In the genomic region with DNA sequence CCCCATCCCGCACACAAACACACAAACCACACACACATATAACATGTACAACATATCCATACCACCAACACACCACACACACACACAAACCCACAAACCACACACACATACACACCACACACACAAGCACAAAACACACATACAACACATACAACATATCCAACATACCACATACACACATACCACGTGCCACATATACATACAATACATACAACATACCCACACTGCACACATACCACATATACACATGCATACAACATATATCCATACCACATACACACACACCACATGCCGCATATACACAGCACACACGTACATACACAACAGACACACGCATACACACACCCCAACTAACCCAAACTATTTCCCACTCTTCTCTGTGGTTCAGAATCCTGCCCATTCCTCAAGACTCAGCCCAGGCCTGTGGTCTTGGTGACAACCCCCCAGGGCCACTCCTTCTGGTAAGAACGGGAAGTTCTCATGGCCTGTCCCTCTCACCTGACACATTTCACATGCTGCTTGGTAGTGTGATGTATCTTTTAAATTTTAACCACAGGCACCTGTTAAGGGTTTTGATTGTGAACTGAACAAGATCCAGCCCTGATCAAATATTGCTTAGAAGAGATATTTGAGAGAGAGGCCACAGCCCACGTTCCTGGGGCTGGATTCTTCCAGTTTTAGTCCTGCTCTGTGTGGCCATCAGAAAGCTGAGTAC, we compare ENCODE assay signal across 1 cellular context.
TF ChIP-seq lines count a peak whose summit lies in the region.

No MANE protein-coding gene starts in this region.

TF ChIP-seq in HEK293T, 16 proteins besides CTCF, POLR2A, EP300 and RAD21:
- TF ChIP-seq ELF4 (IDR thresholded peaks at IDR 0.05) (no peak), TARDBP (IDR thresholded peaks at IDR 0.05) (0 out of 2 replicates have a peak, but pooled peaks have one; percentile 12)
